1 cellular context compared by ENCODE assay signal in the genomic region with DNA sequence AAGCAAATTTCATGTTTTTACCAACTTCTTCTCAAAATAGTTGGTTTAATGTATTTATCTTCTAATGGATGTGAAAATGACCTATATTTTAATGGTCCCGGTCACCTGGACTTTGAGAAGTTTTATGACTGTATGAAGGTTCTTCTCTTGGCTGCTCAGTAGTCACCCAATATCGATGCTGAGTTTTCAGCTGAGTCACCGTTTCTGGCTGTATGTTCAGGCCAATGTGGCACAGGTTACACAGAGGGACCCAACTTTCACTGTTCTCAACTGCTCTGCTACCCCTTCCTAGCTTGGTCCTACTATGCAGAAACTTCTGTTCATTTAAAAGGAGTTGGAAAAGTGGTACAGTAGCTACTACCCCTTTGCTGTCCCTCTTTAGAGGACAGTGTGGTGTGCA.
TF ChIP-seq lines count a peak whose summit lies in the region.

No MANE protein-coding gene starts in this region.

TF ChIP-seq in HepG2, 621 proteins besides CTCF, POLR2A, EP300 and RAD21:
- TF ChIP-seq ZNF260 (CRISPR knock-in tag; IDR thresholded peaks at IDR 0.05; ENCODE audit: borderline replicate concordance, low read depth): no peak
- TF ChIP-seq, protein P1, sequence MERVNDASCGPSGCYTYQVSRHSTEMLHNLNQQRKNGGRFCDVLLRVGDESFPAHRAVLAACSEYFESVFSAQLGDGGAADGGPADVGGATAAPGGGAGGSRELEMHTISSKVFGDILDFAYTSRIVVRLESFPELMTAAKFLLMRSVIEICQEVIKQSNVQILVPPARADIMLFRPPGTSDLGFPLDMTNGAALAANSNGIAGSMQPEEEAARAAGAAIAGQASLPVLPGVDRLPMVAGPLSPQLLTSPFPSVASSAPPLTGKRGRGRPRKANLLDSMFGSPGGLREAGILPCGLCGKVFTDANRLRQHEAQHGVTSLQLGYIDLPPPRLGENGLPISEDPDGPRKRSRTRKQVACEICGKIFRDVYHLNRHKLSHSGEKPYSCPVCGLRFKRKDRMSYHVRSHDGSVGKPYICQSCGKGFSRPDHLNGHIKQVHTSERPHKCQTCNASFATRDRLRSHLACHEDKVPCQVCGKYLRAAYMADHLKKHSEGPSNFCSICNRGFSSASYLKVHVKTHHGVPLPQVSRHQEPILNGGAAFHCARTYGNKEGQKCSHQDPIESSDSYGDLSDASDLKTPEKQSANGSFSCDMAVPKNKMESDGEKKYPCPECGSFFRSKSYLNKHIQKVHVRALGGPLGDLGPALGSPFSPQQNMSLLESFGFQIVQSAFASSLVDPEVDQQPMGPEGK (CRISPR knock-in tag; IDR thresholded peaks at IDR 0.05): no peak
- TF ChIP-seq, protein P2, sequence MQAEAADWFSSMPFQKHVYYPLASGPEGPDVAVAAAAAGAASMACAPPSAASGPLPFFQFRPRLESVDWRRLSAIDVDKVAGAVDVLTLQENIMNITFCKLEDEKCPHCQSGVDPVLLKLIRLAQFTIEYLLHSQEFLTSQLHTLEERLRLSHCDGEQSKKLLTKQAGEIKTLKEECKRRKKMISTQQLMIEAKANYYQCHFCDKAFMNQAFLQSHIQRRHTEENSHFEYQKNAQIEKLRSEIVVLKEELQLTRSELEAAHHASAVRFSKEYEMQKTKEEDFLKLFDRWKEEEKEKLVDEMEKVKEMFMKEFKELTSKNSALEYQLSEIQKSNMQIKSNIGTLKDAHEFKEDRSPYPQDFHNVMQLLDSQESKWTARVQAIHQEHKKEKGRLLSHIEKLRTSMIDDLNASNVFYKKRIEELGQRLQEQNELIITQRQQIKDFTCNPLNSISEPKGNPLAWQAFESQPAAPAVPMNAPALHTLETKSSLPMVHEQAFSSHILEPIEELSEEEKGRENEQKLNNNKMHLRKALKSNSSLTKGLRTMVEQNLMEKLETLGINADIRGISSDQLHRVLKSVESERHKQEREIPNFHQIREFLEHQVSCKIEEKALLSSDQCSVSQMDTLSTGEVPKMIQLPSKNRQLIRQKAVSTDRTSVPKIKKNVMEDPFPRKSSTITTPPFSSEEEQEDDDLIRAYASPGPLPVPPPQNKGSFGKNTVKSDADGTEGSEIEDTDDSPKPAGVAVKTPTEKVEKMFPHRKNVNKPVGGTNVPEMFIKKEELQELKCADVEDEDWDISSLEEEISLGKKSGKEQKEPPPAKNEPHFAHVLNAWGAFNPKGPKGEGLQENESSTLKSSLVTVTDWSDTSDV (CRISPR knock-in tag; IDR thresholded peaks at IDR 0.05): no peak
- no peak for TF ChIP-seq ZNF33A (CRISPR knock-in tag; IDR thresholded peaks at IDR 0.05; ENCODE audit: borderline replicate concordance)
- TF ChIP-seq MAFK (conservative IDR thresholded peaks at IDR 0.05 in 1 of 2, IDR thresholded peaks at IDR 0.05 in 1 of 2; ENCODE audit: low read length in 2 of 2): 0 out of 4 replicates have a peak, but pooled peaks have one; percentile 12 to 24
- no peak for TF ChIP-seq ZIK1 (CRISPR knock-in tag; IDR thresholded peaks at IDR 0.05; ENCODE audit: borderline replicate concordance, low read depth)
- no peak for TF ChIP-seq GABPB1 (CRISPR knock-in tag; IDR thresholded peaks at IDR 0.05)
- peak; percentile 48; the same call in 1 of the 2 replicates for TF ChIP-seq NFE2L2 (IDR thresholded peaks at IDR 0.05; ENCODE audit: low read length)
